Comparison of ENCODE assay signal across 8 cellular contexts in genomic region chr7:5419523-5420107, GRCh38. TPM values are rescaled to one million over a fixed set of nuclear protein-coding genes. Genes with fewer than 3 reads are reported as not detected.
A peak's percentile ranks its signal among the peaks of the same experiment; 100 is the strongest.
DNase-seq lines count a peak whose midpoint lies in the region; ATAC-seq, FAIRE-seq and TF ChIP-seq lines count a peak whose summit lies in the region.

No MANE protein-coding gene starts in this region.

- H3K4me1 ChIP-seq in IMR-90 (ENCODE audit: control insufficient read depth, insufficient read depth, low read length): peaks cover 16% of the 10 kb centered on the region
- H3K4me1 ChIP-seq in stomach smooth muscle (ENCODE audit: control insufficient read depth, insufficient read depth, low read length): peaks cover 38% of the 10 kb centered on the region

- peaks cover 7% of the 10 kb centered on the region; the same call in 1 of the 2 replicates for H3K9me1 ChIP-seq in IMR-90 (ENCODE audit: insufficient read depth, low read length)

- DNase-seq in IMR-90 (no peak), astrocyte of the spinal cord (ENCODE audit: low read depth, low spot score) (no peak), DMS79 treated with DMSO at 0.1 percent for 48 hours (lab: John Stamatoyannopoulos, UW) (no peak), RCC 7860 (ENCODE audit: low spot score) (no peak)

- no peak overlapping the region for H2BK120ac ChIP-seq in IMR-90 (ENCODE audit: low read depth, low read length)

- no peak overlapping the region for H2BK20ac ChIP-seq in IMR-90 (ENCODE audit: low read depth, low read length)

- H3K9ac ChIP-seq in IMR-90 (ENCODE audit: low read depth, low read length): peak overlapping the region; percentile 76
- peak overlapping the region; percentile 73 to 75 for H3K9ac ChIP-seq in stomach smooth muscle (ENCODE audit: low read length in 2 of 2)

- TF ChIP-seq RAD21 in IMR-90 (IDR thresholded peaks at IDR 0.05; ENCODE audit: low read length): no peak

- H3K4me2 ChIP-seq in IMR-90 (ENCODE audit: low read depth, low read length): peak overlapping the region; percentile 82

- peaks cover 0 to 37% of the 10 kb centered on the region in 2 experiments; a peak in 2 of 4 replicates for H3K79me1 ChIP-seq in IMR-90 (ENCODE audit: low read depth in 1 of 2, low read length in 2 of 2)

- FAIRE-seq in RCC 7860 (lab: Jason Lieb, UNC): no peak

- peak overlapping the region; percentile 78 for H3K4ac ChIP-seq in IMR-90 (ENCODE audit: low read depth, low read length)

- H4K91ac ChIP-seq in IMR-90 (ENCODE audit: insufficient read depth, low read depth, low read length): peak overlapping the region; percentile 35

- no peaks in the 10 kb centered on the region for H3K27me3 ChIP-seq in IMR-90 (ENCODE audit: control insufficient read depth, insufficient read depth, low read length)
- no peaks in the 10 kb centered on the region for H3K27me3 ChIP-seq in layer of hippocampus (ENCODE audit: control insufficient read depth, insufficient read depth, low read length)
- H3K27me3 ChIP-seq in stomach smooth muscle (ENCODE audit: control insufficient read depth in 1 of 2, insufficient read depth in 2 of 2, low read length in 2 of 2): no peaks in the 10 kb centered on the region

- H2BK5ac ChIP-seq in IMR-90 (ENCODE audit: low read depth, low read length, poor library complexity, severe bottlenecking): peak overlapping the region; percentile 95

- WGBS in IMR-90 (ENCODE audit: extremely low coverage in 2 of 2, insufficient read length in 1 of 2), 2 experiments: 0% methylated on average over 15 of the region's 44 CpGs; no CpG with 5 or more reads in 1 of the 2 experiments

- H3K14ac ChIP-seq in IMR-90 (replicated peaks; ENCODE audit: low read depth, low read length): peak overlapping the region; percentile 70

- peaks cover 45% of the 10 kb centered on the region for H4K20me1 ChIP-seq in IMR-90 (ENCODE audit: insufficient read depth, low read length)

- no peak for TF ChIP-seq POLR2A in IMR-90 (IDR thresholded peaks at IDR 0.05; ENCODE audit: low read depth, low read length)

- CTCF ChIA-PET in IMR-90 (lab: Yijun Ruan, JAX): no interaction called here

- peak overlapping the region; percentile 19 to 45; a peak in 2 of 4 replicates for H4K8ac ChIP-seq in IMR-90 (ENCODE audit: low read depth in 2 of 2, low read length in 2 of 2)

- dilution Hi-C loops in IMR-90 (cut with HindIII; ENCODE audit: low sequenced_read_pairs, unreplicated experiment): no loop called here

- H3K27ac ChIP-seq in IMR-90 (ENCODE audit: insufficient read depth, low read length): peak overlapping the region; percentile 92
- peak overlapping the region; percentile 93 for H3K27ac ChIP-seq in layer of hippocampus (ENCODE audit: low read depth, low read length)
- H3K27ac ChIP-seq in stomach smooth muscle (ENCODE audit: low read length): peak overlapping the region; percentile 97

- peak overlapping the region; percentile 38; the same call in 1 of the 2 replicates for H2AK5ac ChIP-seq in IMR-90 (ENCODE audit: low read depth, low read length)

- H3K9me3 ChIP-seq in IMR-90 (ENCODE audit: control insufficient read depth, insufficient read depth, low read length) (no peaks in the 10 kb centered on the region), stomach smooth muscle (ENCODE audit: control insufficient read depth in 2 of 2, low read length in 2 of 2) (no peaks in the 10 kb centered on the region)

- H3K36me3 ChIP-seq in IMR-90 (ENCODE audit: control insufficient read depth, insufficient read depth, low read length) (peaks cover 15% of the 10 kb centered on the region; the same call in 1 of the 2 replicates), stomach smooth muscle (ENCODE audit: control insufficient read depth in 2 of 2, insufficient read depth in 2 of 2, low read length in 2 of 2) (no peaks in the 10 kb centered on the region)

- BruUV-seq in IMR-90 (replicated peaks; lab: Mats Ljungman, UMichigan): no TSS peak

- no peak for TF ChIP-seq CTCF in IMR-90 (conservative IDR thresholded peaks at IDR 0.05; ENCODE audit: low read depth, low read length)
- no peak for TF ChIP-seq CTCF in astrocyte of the spinal cord (IDR thresholded peaks at IDR 0.05; ENCODE audit: low read depth, low read length)

- in situ Hi-C loops in IMR-90 (cut with MboI; ENCODE audit: low sequenced_read_pairs): no loop called here
- in situ Hi-C loops in astrocyte of the spinal cord (cut with HindIII; ENCODE audit: low sequenced_read_pairs): no loop called here

- H3K23ac ChIP-seq in IMR-90 (ENCODE audit: low read depth, low read length): peak overlapping the region; percentile 90

- intact Hi-C loops in IMR-90 (cut with micrococcal nuclease): no loop called here

- H3K18ac ChIP-seq in IMR-90 (ENCODE audit: low read depth, low read length): peak overlapping the region; percentile 39; the same call in 1 of the 2 replicates

- H2AK9ac ChIP-seq in IMR-90 (replicated peaks; ENCODE audit: low read depth, low read length, poor library complexity): peak overlapping the region; percentile 96

- peak overlapping the region; percentile 86 for H3K4me3 ChIP-seq in IMR-90 (ENCODE audit: insufficient read depth, low read depth, low read length)
- H3K4me3 ChIP-seq in astrocyte of the spinal cord (ENCODE audit: low read depth, low read length): peak overlapping the region; percentile 95
- H3K4me3 ChIP-seq in stomach smooth muscle (ENCODE audit: low read length in 2 of 2): peak overlapping the region; percentile 64 to 90

- H2BK15ac ChIP-seq in IMR-90 (ENCODE audit: low read depth, low read length): no peak overlapping the region

- peak overlapping the region; percentile 76 for H3K56ac ChIP-seq in IMR-90 (ENCODE audit: extremely low read depth, insufficient read depth, low read length)

- H2AFZ ChIP-seq in IMR-90 (replicated peaks; ENCODE audit: low read length, poor library complexity): peak overlapping the region; percentile 63

- no peak overlapping the region for H4K5ac ChIP-seq in IMR-90 (ENCODE audit: low read depth, low read length)

- POLR2A ChIA-PET in IMR-90 (lab: Charles Lee; ENCODE audit: unreplicated experiment): interaction anchor here (0.6 kb wide), 1 partner anchor 81 kb away, joined by 4 read pairs; no protein-coding TSS in a partner anchor

- no peak for ATAC-seq in IMR-90 (ENCODE audit: low read depth)
- no peak for ATAC-seq in HG02623 (IDR thresholded peaks at IDR 0.05; ENCODE audit: unreplicated experiment)
- no peak for ATAC-seq in GM18517 (IDR thresholded peaks at IDR 0.05; ENCODE audit: unreplicated experiment)

TF ChIP-seq in IMR-90, 13 proteins besides CTCF, POLR2A, EP300 and RAD21:
- no peak for TF ChIP-seq CEBPB (IDR thresholded peaks at IDR 0.05; ENCODE audit: low read depth, low read length)
- no peak for TF ChIP-seq FOS (IDR thresholded peaks at IDR 0.05; ENCODE audit: low read depth, low read length)
- no peak for TF ChIP-seq BHLHE40 (IDR thresholded peaks at IDR 0.05; ENCODE audit: low read depth, low read length)
- no peak for TF ChIP-seq CHD1 (IDR thresholded peaks at IDR 0.05; ENCODE audit: low read depth, low read length)
- no peak for TF ChIP-seq MXI1 (IDR thresholded peaks at IDR 0.05; ENCODE audit: borderline replicate concordance, low read depth, low read length)
- no peak for TF ChIP-seq RCOR1 (IDR thresholded peaks at IDR 0.05; ENCODE audit: insufficient replicate concordance, low read length)
- TF ChIP-seq NFE2L2 (IDR thresholded peaks at IDR 0.05; ENCODE audit: low read depth, low read length): no peak
- TF ChIP-seq USF2 (IDR thresholded peaks at IDR 0.05; ENCODE audit: low read depth, low read length): no peak
- TF ChIP-seq MAZ (IDR thresholded peaks at IDR 0.05; ENCODE audit: borderline replicate concordance, low read depth, low read length): no peak; the same call in 1 of the 2 replicates
- no peak for TF ChIP-seq MAFK (IDR thresholded peaks at IDR 0.05; ENCODE audit: low read depth, low read length)
- TF ChIP-seq RFX5 (IDR thresholded peaks at IDR 0.05; ENCODE audit: low read depth, low read length): no peak
- no peak for TF ChIP-seq SMC3 (IDR thresholded peaks at IDR 0.05; ENCODE audit: low read depth, low read length)
- TF ChIP-seq ELK1 (IDR thresholded peaks at IDR 0.05; ENCODE audit: borderline replicate concordance, low read depth, low read length): no peak

RNA-seq across cellular contexts. Expression of gene TNRC18, which starts 4.0 kb away (rescaled TPM):
- total RNA-seq in IMR-90 (2012; rRNA removed): 4.7 and 5.3 TPM in 2 replicates
- polyA plus RNA-seq in IMR-90 (2012; rRNA removed): 29.6 and 37.9 TPM in 2 replicates
- polyA plus RNA-seq in IMR-90 (2012; cell fraction: cytosol; rRNA removed): 37.7 and 43.0 TPM in 2 replicates
- polyA plus RNA-seq in IMR-90 (2012; cell fraction: nucleus; rRNA removed; ENCODE audit: low replicate concordance): 64.3 and 93.3 TPM in 2 replicates
